8 cellular contexts compared by ENCODE assay signal in the genomic region with DNA sequence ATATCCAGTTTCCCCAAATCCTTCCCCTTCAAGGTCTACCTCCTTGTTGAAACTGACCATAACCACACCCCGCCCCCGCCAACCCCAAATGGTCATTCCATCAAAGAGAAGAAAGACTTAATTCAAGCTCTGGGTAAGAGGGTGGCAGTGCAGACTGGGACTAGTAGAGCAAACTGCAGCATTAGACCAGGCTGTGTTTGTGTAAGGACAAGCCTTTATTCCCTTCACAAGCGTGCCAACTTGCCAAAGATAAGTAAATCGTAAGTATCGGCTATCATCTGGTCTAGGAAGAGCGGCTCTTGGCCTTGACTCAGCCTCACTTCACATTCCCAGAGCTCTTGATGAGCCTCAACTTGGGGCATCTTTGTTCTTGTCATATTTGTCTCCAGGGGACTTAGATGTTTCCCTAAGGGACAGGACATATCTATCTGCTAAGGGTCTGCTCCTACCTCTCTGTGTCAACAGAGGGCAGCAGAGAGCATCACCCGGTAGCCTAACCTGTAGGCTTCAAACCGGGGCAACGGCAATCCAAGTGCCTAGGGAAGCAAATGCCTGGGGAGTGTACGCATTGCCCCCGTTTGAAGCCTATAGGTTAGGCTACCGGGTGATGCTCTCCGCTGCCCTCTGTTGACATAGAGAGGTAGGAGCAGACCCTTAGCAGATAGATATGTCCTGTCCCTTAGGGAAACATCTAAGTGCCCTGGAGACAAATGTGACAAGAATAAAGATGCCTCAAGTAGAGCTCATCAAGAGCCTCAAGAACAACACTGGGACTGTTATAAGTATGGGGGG. TPM values are rescaled to one million over a fixed set of nuclear protein-coding genes. Genes with fewer than 3 reads are reported as not detected.
DNase-seq lines count a peak whose midpoint lies in the region; ATAC-seq and TF ChIP-seq lines count a peak whose summit lies in the region.

No MANE protein-coding gene starts in this region.

- TF ChIP-seq CTCF in C4-2B (conservative IDR thresholded peaks at IDR 0.05): peak; percentile 93
- TF ChIP-seq CTCF in WI38 (IDR thresholded peaks at IDR 0.05; ENCODE audit: low read depth, low read length): peak; percentile 72
- no peak for TF ChIP-seq CTCF in lower leg skin (IDR thresholded peaks at IDR 0.05)

- H3K4me1 Mint-ChIP-seq in central memory CD8-positive, alpha-beta T cell: no peaks in the 10 kb centered on the region

- TF ChIP-seq POLR2A in lower leg skin (IDR thresholded peaks at IDR 0.05): no peak

- no peak overlapping the region for H3K4me3 Mint-ChIP-seq in central memory CD8-positive, alpha-beta T cell

- H3K36me3 Mint-ChIP-seq in central memory CD8-positive, alpha-beta T cell (ENCODE audit: insufficient read depth): no peaks in the 10 kb centered on the region

- no peaks in the 10 kb centered on the region for H3K9me3 Mint-ChIP-seq in central memory CD8-positive, alpha-beta T cell

- peaks cover 31% of the 10 kb centered on the region for H3K27me3 Mint-ChIP-seq in central memory CD8-positive, alpha-beta T cell

- intact Hi-C loops in lower leg skin (cut with DNase I; ENCODE audit: low total_unique reads): loop anchor here (10.0 kb wide), 1 partner anchor 221 kb away; no protein-coding TSS in a partner anchor

- peak; percentile 48 for DNase-seq in GM19240 (ENCODE audit: insufficient read length, low spot score)
- DNase-seq in NCI-H2196 treated with DMSO at 0.1 percent for 48 hours (lab: John Stamatoyannopoulos, UW; ENCODE audit: unreplicated experiment): peak; percentile 44
- DNase-seq in central memory CD8-positive, alpha-beta T cell (ENCODE audit: low spot score in 2 of 2): peak; percentile 30 to 52
- peak; percentile 57 to 88 for DNase-seq in lower leg skin (ENCODE audit: low spot score in 2 of 2)
- peak; percentile 10 to 18 for DNase-seq in stimulated activated CD8-positive, alpha-beta memory T cell treated with anti-CD3 and anti-CD28 coated beads, Interleukin-15, amount 100 ng/mL, for 4 hours (ENCODE audit: low read depth in 2 of 2)

- no peak overlapping the region for H3K27ac ChIP-seq in C4-2B

- H3K4me3 ChIP-seq in WI38 (ENCODE audit: low read depth, low read length) (no peak overlapping the region), lower leg skin (ENCODE audit: low read depth, poor library complexity, severe bottlenecking) (no peak overlapping the region)

- no peak overlapping the region for H3K27ac Mint-ChIP-seq in central memory CD8-positive, alpha-beta T cell (ENCODE audit: low read depth)

- ATAC-seq in HG03196 (IDR thresholded peaks at IDR 0.05; ENCODE audit: unreplicated experiment): peak; percentile 97
- ATAC-seq in central memory CD8-positive, alpha-beta T cell (replicated peaks; ENCODE audit: extremely low read depth, poor library complexity, severe bottlenecking): peak; percentile 93

- 42 to 47% methylated on average over 13 of the region's 13 CpGs for WGBS in lower leg skin, 2 donors

RNA-seq across cellular contexts. Expression of a gene that starts 8.9 kb away (rescaled TPM):
- 10 to 100 TPM; 14.3 to 19.2 (median 17.1) TPM for total RNA-seq in lower leg skin

Comparison
In these comparisons a context has a peak if more than half of its experiments do, and no peak if none do; other contexts are left out.
1. CTCF ChIP-seq: peak in C4-2B (single experiment) and WI38 (single experiment); none in lower leg skin (0 of 3).
2. DNase-seq: peak in every context shown above with its lines; median percentile 72 in lower leg skin; 48 in GM19240; 44 in NCI-H2196 treated with DMSO at 0.1 percent for 48 hours; 41 in central memory CD8-positive, alpha-beta T cell; 14 in stimulated activated CD8-positive, alpha-beta memory T cell treated with anti-CD3 and anti-CD28 coated beads, Interleukin-15, amount 100 ng/mL, for 4 hours.